9 cellular contexts compared by ENCODE assay signal in genomic region chr22:45554040-45554406, GRCh38. TPM values are rescaled to one million over a fixed set of nuclear protein-coding genes. Genes with fewer than 3 reads are reported as not detected.
DNase-seq lines count a peak whose midpoint lies in the region; ATAC-seq, FAIRE-seq and TF ChIP-seq lines count a peak whose summit lies in the region.
"Had no signal": no experiment of that assay in that cellular context is flagged by ENCODE, and none has a peak within 500 bp of the region (broad histone marks: within the 10 kb centered on the region; RNA-seq: fewer than 3 reads in every experiment).

No MANE protein-coding gene starts in this region.

- H3K4me1 ChIP-seq in heart left ventricle (peaks cover 0 to 49% (median 31%) of the 10 kb centered on the region in 12 donors), urinary bladder (ENCODE audit: insufficient read depth) (no peaks in the 10 kb centered on the region)

- no peaks in the 10 kb centered on the region for H3K36me3 Mint-ChIP-seq in natural killer cell

- H3K4me3 ChIP-seq in heart left ventricle: no peak overlapping the region
- H3K4me3 ChIP-seq in urinary bladder (ENCODE audit: low read depth, low read length): no peak overlapping the region

- DNase-seq in heart left ventricle (no peak), Right ventricle myocardium inferior (ENCODE audit: missing footprints) (no peak), T47D (ENCODE audit: low read depth in 1 of 2, low spot score in 1 of 2) (peak; percentile 54 to 69), natural killer cell (no peak), foreskin melanocyte (no peak), NCI-H226 (no peak), frontal cortex (ENCODE audit: low spot score in 2 of 2) (no peak)

- no peaks in the 10 kb centered on the region for H3K9me3 Mint-ChIP-seq in natural killer cell

- no peak for TF ChIP-seq POLR2A in heart left ventricle (IDR thresholded peaks at IDR 0.05)

- TF ChIP-seq CTCF in heart left ventricle (IDR thresholded peaks at IDR 0.05) (peak in 2 of 12 donors; percentile 6 to 10), natural killer cell (IDR thresholded peaks at IDR 0.05) (peak; percentile 4)

- ATAC-seq in heart left ventricle: no peak
- ATAC-seq in Right ventricle myocardium inferior: no peak
- peak in 1 of 3 donors; percentile 14 for ATAC-seq in natural killer cell

- peaks cover 6 to 17% of the 10 kb centered on the region in 2 donors for H3K27me3 Mint-ChIP-seq in natural killer cell (ENCODE audit: low read depth in 2 of 2)

- H3K27ac ChIP-seq in heart left ventricle: peak overlapping the region in 8 of 12 donors; percentile 57 to 86 (median 74)
- H3K27ac ChIP-seq in urinary bladder (ENCODE audit: low read depth): peak overlapping the region; percentile 66

- WGBS in heart left ventricle, 4 donors: 52 to 61% (median 56%) methylated on average over 16 of the region's 16 CpGs
- 49% methylated on average over 16 of the region's 16 CpGs for WGBS in urinary bladder

- H3K4me1 Mint-ChIP-seq in natural killer cell: no peaks in the 10 kb centered on the region

- intact Hi-C loops in heart left ventricle (cut with DNase I): loop anchor here in 8 of 10 donors (1.0 to 5.0 kb wide), 6 partner anchors 42 to 287 kb away; partner anchors contain the start of gene FBLN1 (in 1 of the 8)
- intact Hi-C loops in Right ventricle myocardium inferior (cut with DNase I): loop anchor here (5.0 kb wide), 1 partner anchor 42 kb away; no protein-coding TSS in a partner anchor
- intact Hi-C loops in natural killer cell (cut with micrococcal nuclease): loop anchor here (5.0 kb wide), 1 partner anchor 282 kb away; no protein-coding TSS in a partner anchor

- H3K27me3 ChIP-seq in heart left ventricle: peaks cover 0 to 3% (median 0%) of the 10 kb centered on the region in 9 donors

- no peak overlapping the region for H3K27ac Mint-ChIP-seq in natural killer cell

- in situ Hi-C loops in T47D (cut with HindIII; ENCODE audit: low pct_unique_long_range_greater_than_20kb, low sequenced_read_pairs): no loop called here

- no peak for FAIRE-seq in frontal cortex (lab: Jason Lieb, UNC)
- FAIRE-seq: islet of Langerhans had no signal

- no peak overlapping the region for H3K4me3 Mint-ChIP-seq in natural killer cell

- H3K36me3 ChIP-seq in heart left ventricle (peaks cover 0 to 35% (median 0%) of the 10 kb centered on the region in 9 donors), urinary bladder (ENCODE audit: insufficient read depth) (no peaks in the 10 kb centered on the region)

- H3K9me3 ChIP-seq in heart left ventricle: peaks cover 0 to 2% (median 0%) of the 10 kb centered on the region in 12 donors

RNA-seq across cellular contexts. Expression of gene FBLN1, which starts 51.3 kb away (rescaled TPM):
- total RNA-seq in heart left ventricle (100 to 1,000 TPM in 1 of 9 donors, 10 to 100 TPM in 8; 30.0 to 239 (median 50.3) TPM), Right ventricle myocardium inferior (113 TPM), natural killer cell (under 1 TPM in 1 of 3 donors, not detected in 2; 0.58 TPM), urinary bladder (700 TPM), frontal cortex (25.7 TPM)
- polyA plus RNA-seq in heart left ventricle (10 to 100 TPM; 22.4 to 36.8 TPM), urinary bladder (1,381 TPM)

Comparison
In these comparisons a context has a peak if more than half of its experiments do, and no peak if none do; other contexts are left out.
1. DNase-seq: peak in T47D (2 of 2); none in heart left ventricle (0 of 5), Right ventricle myocardium inferior (single experiment), natural killer cell (single experiment), foreskin melanocyte (single experiment), NCI-H226 (single experiment) and frontal cortex (0 of 2).
2. RNA of gene FBLN1, which starts 51.3 kb away (total RNA-seq): 700 TPM in urinary bladder (single experiment), 113 TPM in Right ventricle myocardium inferior (single experiment), 30.0 to 239 TPM in heart left ventricle and 25.7 TPM in frontal cortex (single experiment); 0.58 TPM in natural killer cell; every median in the first group is over 10 times any median in the second.